Comparison of ENCODE assay signal across 9 cellular contexts in the genomic region with DNA sequence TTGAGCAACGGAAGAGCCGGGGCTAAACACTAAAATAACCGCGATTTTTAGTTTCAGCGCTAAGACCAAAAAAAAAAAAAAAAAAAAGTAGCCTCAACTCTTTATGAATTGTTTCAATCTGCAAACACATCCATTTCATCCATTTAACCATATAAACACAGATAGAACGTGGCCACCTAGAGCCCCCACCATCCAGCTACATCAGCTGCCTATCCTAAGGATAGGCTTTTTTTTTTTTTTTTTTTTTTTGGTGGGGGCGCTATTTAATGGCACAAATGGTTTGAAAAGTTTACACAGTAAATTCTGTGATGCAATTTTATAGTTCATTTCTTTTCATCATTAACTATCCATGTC. TPM values are rescaled to one million over a fixed set of nuclear protein-coding genes. Genes with fewer than 3 reads are reported as not detected.
A peak's percentile ranks its signal among the peaks of the same experiment; 100 is the strongest.
DNase-seq lines count a peak whose midpoint lies in the region; ATAC-seq, FAIRE-seq and TF ChIP-seq lines count a peak whose summit lies in the region.
"Had no signal": no experiment of that assay in that cellular context is flagged by ENCODE, and none has a peak within 500 bp of the region (broad histone marks: within the 10 kb centered on the region; RNA-seq: fewer than 3 reads in every experiment).

No MANE protein-coding gene starts in this region.

- TF ChIP-seq CTCF in astrocyte (IDR thresholded peaks at IDR 0.05; ENCODE audit: insufficient read depth, low read depth, low read length): no peak

- no peaks in the 10 kb centered on the region for H3K9me3 ChIP-seq in astrocyte (ENCODE audit: insufficient read depth, low read depth, low read length)
- no peaks in the 10 kb centered on the region for H3K9me3 ChIP-seq in mucosa of stomach (ENCODE audit: control insufficient read depth, low read length)

- peaks cover 7% of the 10 kb centered on the region for H3K4me1 Mint-ChIP-seq in astrocyte (ENCODE audit: low read depth, unreplicated experiment)

- DNase-seq in NCI-H510A treated with DMSO at 0.1 percent for 48 hours (lab: John Stamatoyannopoulos, UW) (peak; percentile 4), NCI-H510A (lab: John Stamatoyannopoulos, UW) (no peak), astrocyte (ENCODE audit: low read depth) (no peak), SHP77 (lab: John Stamatoyannopoulos, UW) (no peak), substantia nigra (lab: John Stamatoyannopoulos, UW) (no peak), RPMI8226 (no peak)

- peak; percentile 31 for ATAC-seq in HG03135 (IDR thresholded peaks at IDR 0.05; ENCODE audit: unreplicated experiment)

- no peaks in the 10 kb centered on the region for H3K9me3 Mint-ChIP-seq in astrocyte (ENCODE audit: unreplicated experiment)

- peaks cover 4% of the 10 kb centered on the region for H3K27me3 Mint-ChIP-seq in astrocyte (ENCODE audit: low read depth, unreplicated experiment)

- H3K27ac Mint-ChIP-seq in astrocyte (ENCODE audit: unreplicated experiment): no peak overlapping the region

- peaks cover 18% of the 10 kb centered on the region for H3K4me1 ChIP-seq in astrocyte (ENCODE audit: insufficient read depth, low read length)
- no peaks in the 10 kb centered on the region for H3K4me1 ChIP-seq in mucosa of stomach (ENCODE audit: control insufficient read depth, insufficient read depth, low read length)

- no peaks in the 10 kb centered on the region for H3K36me3 Mint-ChIP-seq in astrocyte (ENCODE audit: low read depth, unreplicated experiment)

- peak overlapping the region; percentile 95 for H3K9ac ChIP-seq in astrocyte (ENCODE audit: low read length)
- peak overlapping the region; percentile 78 for H3K9ac ChIP-seq in mucosa of stomach (ENCODE audit: low read length)

- H3K4me3 ChIP-seq in astrocyte (ENCODE audit: insufficient read depth, low read depth, low read length) (peak overlapping the region; percentile 82), mucosa of stomach (ENCODE audit: low read length) (no peak overlapping the region)

- peak overlapping the region; percentile 93 for H3K4me2 ChIP-seq in astrocyte (ENCODE audit: low read length)

- no peak for FAIRE-seq in astrocyte (lab: Jason Lieb, UNC)
- FAIRE-seq: A204.1 had no signal

- H3K27ac ChIP-seq in astrocyte (ENCODE audit: low read depth, low read length) (peak overlapping the region; percentile 91), substantia nigra (ENCODE audit: low read depth, low read length, poor library complexity, severe bottlenecking) (no peak overlapping the region)

- H3K79me2 ChIP-seq in astrocyte (ENCODE audit: insufficient read depth, low read length): peaks cover 8% of the 10 kb centered on the region

- H3K36me3 ChIP-seq in astrocyte (ENCODE audit: insufficient read depth, low read length): no peaks in the 10 kb centered on the region
- no peaks in the 10 kb centered on the region for H3K36me3 ChIP-seq in mucosa of stomach (ENCODE audit: control insufficient read depth, insufficient read depth, low read length)

- H3K27me3 ChIP-seq in astrocyte (ENCODE audit: insufficient read depth, low read length) (no peaks in the 10 kb centered on the region), mucosa of stomach (ENCODE audit: control insufficient read depth, insufficient read depth, low read length) (no peaks in the 10 kb centered on the region)

- peak overlapping the region; percentile 99 for H2AFZ ChIP-seq in astrocyte (ENCODE audit: low read depth, low read length)

- peak overlapping the region; percentile 94 for H3K4me3 Mint-ChIP-seq in astrocyte (ENCODE audit: unreplicated experiment)

- peaks cover 10% of the 10 kb centered on the region for H4K20me1 ChIP-seq in astrocyte (ENCODE audit: insufficient read depth, low read length)

RNA-seq across cellular contexts. Expression of gene HDAC8, which starts 0.5 kb away (rescaled TPM):
- 23.6 and 24.3 TPM in 2 replicates for total RNA-seq in astrocyte
